ENCODE assay signal across 1 cellular context in genomic region chr2:232549655-232550350, GRCh38.
TF ChIP-seq lines count a peak whose summit lies in the region.

No MANE protein-coding gene starts in this region.

TF ChIP-seq in GM23338, 12 proteins besides CTCF, POLR2A, EP300 and RAD21 (continued from another document):
- TF ChIP-seq ZNF462 (CRISPR knock-in tag; IDR thresholded peaks at IDR 0.05), result no peak
- TF ChIP-seq EZH2phosphoT487 (IDR thresholded peaks at IDR 0.05; ENCODE audit: unreplicated experiment), result no peak
- TF ChIP-seq ETS1 (IDR thresholded peaks at IDR 0.05), result no peak
- no peak for TF ChIP-seq EZH2 (IDR thresholded peaks at IDR 0.05; ENCODE audit: low read depth, unreplicated experiment)
- no peak for TF ChIP-seq REST (IDR thresholded peaks at IDR 0.05; ENCODE audit: unreplicated experiment)
- no peak for TF ChIP-seq ZNF114 (CRISPR knock-in tag; IDR thresholded peaks at IDR 0.05)
- TF ChIP-seq JUNB (IDR thresholded peaks at IDR 0.05; ENCODE audit: unreplicated experiment), result no peak
- TF ChIP-seq POLR2AphosphoS5 (IDR thresholded peaks at IDR 0.05; ENCODE audit: low read depth), result no peak
- TF ChIP-seq NANOG (IDR thresholded peaks at IDR 0.05; ENCODE audit: borderline replicate concordance), result no peak
